12 cellular contexts compared by ENCODE assay signal in the genomic region with DNA sequence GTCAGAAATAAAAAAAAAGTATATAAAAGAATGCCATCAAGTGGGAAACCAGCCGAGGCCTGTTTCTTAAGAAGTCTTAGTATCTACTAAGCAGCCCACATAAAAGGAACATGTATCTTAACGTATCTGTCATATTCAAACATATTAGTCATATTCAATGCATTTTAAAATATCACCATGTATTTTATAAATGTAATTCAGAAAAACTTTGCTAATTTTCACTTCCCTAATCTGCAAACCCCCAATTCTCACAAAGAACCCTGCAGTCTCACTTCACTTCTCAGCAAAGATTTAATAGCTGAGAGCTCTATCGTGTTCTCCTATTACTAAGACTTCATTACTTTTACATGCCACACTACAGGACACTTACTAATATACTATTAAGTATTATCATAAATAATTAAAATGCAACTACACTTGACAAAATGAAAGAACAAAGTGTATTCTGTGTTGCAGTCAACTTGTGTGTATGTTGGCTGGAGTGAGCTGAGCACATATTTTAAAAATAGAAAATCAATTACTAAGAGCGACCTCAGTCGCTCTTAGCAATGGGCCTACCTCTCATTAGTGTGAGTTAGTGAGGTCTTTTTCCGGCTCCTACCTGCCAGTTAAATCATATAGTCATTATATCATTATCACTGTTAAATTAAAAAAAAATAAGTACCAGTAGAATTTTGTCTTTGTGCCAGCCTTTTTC.
DNase-seq lines count a peak whose midpoint lies in the region; ATAC-seq and TF ChIP-seq lines count a peak whose summit lies in the region.
"Had no signal": no experiment of that assay in that cellular context is flagged by ENCODE, and none has a peak within 500 bp of the region (broad histone marks: within the 10 kb centered on the region; RNA-seq: fewer than 3 reads in every experiment).

No MANE protein-coding gene starts in this region.

- intact Hi-C loops in prostate gland (cut with DNase I): no loop called here

- ATAC-seq in GM19397 (IDR thresholded peaks at IDR 0.05; ENCODE audit: unreplicated experiment) (peak; percentile 61), HG02884 (IDR thresholded peaks at IDR 0.05; ENCODE audit: unreplicated experiment) (peak; percentile 81), HG03575 (IDR thresholded peaks at IDR 0.05; ENCODE audit: extremely low read depth, insufficient number of reproducible peaks, low FRiP score, unreplicated experiment) (peak; percentile 61)
- ATAC-seq: activated CD4-positive, CD25-positive, alpha-beta regulatory T cell treated with anti-CD3 and anti-CD28 coated beads, Interleukin-2, amount 50 U/mL, for 24 hours; lower lobe of right lung had no signal

- H3K36me3 ChIP-seq in prostate gland: no peaks in the 10 kb centered on the region
- H3K36me3 ChIP-seq: lower lobe of right lung had no signal

- TF ChIP-seq POLR2A in prostate gland (IDR thresholded peaks at IDR 0.05): no peak

- H3K27me3 ChIP-seq in prostate gland (replicated peaks; ENCODE audit: insufficient read depth): no peaks in the 10 kb centered on the region

- DNase-seq in GM10266 (ENCODE audit: extremely low spot score): peak; percentile 30
- no peak for DNase-seq in substantia nigra (lab: John Stamatoyannopoulos, UW)
- no peak for DNase-seq in inferior parietal cortex (ENCODE audit: extremely low spot score)
- no peak for DNase-seq in effector CD4-positive, alpha-beta T cell
- no peak for DNase-seq in prostate gland (ENCODE audit: low spot score)
- DNase-seq: cortex of kidney, lower lobe of right lung, PC-9 had no signal

- no peaks in the 10 kb centered on the region for H3K9me3 ChIP-seq in prostate gland
- H3K9me3 ChIP-seq: lower lobe of right lung had no signal

- no peak overlapping the region for H3K4me3 ChIP-seq in prostate gland
- H3K4me3 ChIP-seq: lower lobe of right lung, PC-9 had no signal

- 83% methylated on average over 6 of the region's 6 CpGs for WGBS in prostate gland

- no peaks in the 10 kb centered on the region for H3K4me1 ChIP-seq in prostate gland (replicated peaks)
- H3K4me1 ChIP-seq: lower lobe of right lung had no signal

- H3K27ac ChIP-seq in substantia nigra (ENCODE audit: low read depth, low read length, poor library complexity, severe bottlenecking) (no peak overlapping the region), prostate gland (no peak overlapping the region)
- H3K27ac ChIP-seq: lower lobe of right lung, PC-9 had no signal

- TF ChIP-seq CTCF in GM10266 (IDR thresholded peaks at IDR 0.05; ENCODE audit: control insufficient read depth, insufficient read depth, low read depth, missing control alignments) (no peak), prostate gland (IDR thresholded peaks at IDR 0.05) (no peak)
